ENCODE assay signal across 20 cellular contexts in genomic region chr3:26058774-26059455, GRCh38.
"Had no signal": no experiment of that assay in that cellular context is flagged by ENCODE, and none has a peak within 500 bp of the region (broad histone marks: within the 10 kb centered on the region; RNA-seq: fewer than 3 reads in every experiment).

No MANE protein-coding gene starts in this region.

- H3K9me3 ChIP-seq: ascending aorta, esophagus squamous epithelium, lower lobe of right lung, neutrophil, right lobe of liver, SK-N-SH, spleen, upper lobe of right lung had no signal

- H3K9ac ChIP-seq: parathyroid adenoma, SK-N-SH had no signal

- H3K4me3 ChIP-seq: ascending aorta, esophagus squamous epithelium, lower lobe of right lung, right lobe of liver, spleen, upper lobe of right lung had no signal

- H3K4me3 Mint-ChIP-seq: activated CD8-positive, alpha-beta memory T cell treated with anti-CD3 and anti-CD28 coated beads, Interleukin-2, amount 10 ng/mL, durations not matched to agents 7 days and 5 days; activated naive CD4-positive, alpha-beta T cell treated with anti-CD3 and anti-CD28 coated beads, Interleukin-2, amount 10 ng/mL, durations not matched to agents 7 days and 5 days; naive B cell; stimulated activated naive CD8-positive, alpha-beta T cell treated with anti-CD3 and anti-CD28 coated beads, Interleukin-15, amount 100 ng/mL, for 72 hours had no signal

- H3K4me1 Mint-ChIP-seq: activated CD8-positive, alpha-beta memory T cell treated with anti-CD3 and anti-CD28 coated beads, Interleukin-2, amount 10 ng/mL, durations not matched to agents 7 days and 5 days; activated naive CD4-positive, alpha-beta T cell treated with anti-CD3 and anti-CD28 coated beads, Interleukin-2, amount 10 ng/mL, durations not matched to agents 7 days and 5 days; naive B cell; stimulated activated naive CD8-positive, alpha-beta T cell treated with anti-CD3 and anti-CD28 coated beads, Interleukin-15, amount 100 ng/mL, for 72 hours had no signal

- FAIRE-seq: endometrium had no signal

- H3K36me3 Mint-ChIP-seq: activated CD8-positive, alpha-beta memory T cell treated with anti-CD3 and anti-CD28 coated beads, Interleukin-2, amount 10 ng/mL, durations not matched to agents 7 days and 5 days; activated naive CD4-positive, alpha-beta T cell treated with anti-CD3 and anti-CD28 coated beads, Interleukin-2, amount 10 ng/mL, durations not matched to agents 7 days and 5 days; naive B cell had no signal

- ATAC-seq: activated CD8-positive, alpha-beta memory T cell treated with anti-CD3 and anti-CD28 coated beads, Interleukin-2, amount 10 ng/mL, durations not matched to agents 7 days and 5 days; left cardiac atrium; lower lobe of right lung; right lobe of liver; stimulated activated naive CD8-positive, alpha-beta T cell treated with anti-CD3 and anti-CD28 coated beads, Interleukin-15, amount 100 ng/mL, for 72 hours; upper lobe of right lung had no signal

- H3K27me3 Mint-ChIP-seq: activated CD8-positive, alpha-beta memory T cell treated with anti-CD3 and anti-CD28 coated beads, Interleukin-2, amount 10 ng/mL, durations not matched to agents 7 days and 5 days; activated naive CD4-positive, alpha-beta T cell treated with anti-CD3 and anti-CD28 coated beads, Interleukin-2, amount 10 ng/mL, durations not matched to agents 7 days and 5 days; naive B cell; stimulated activated naive CD8-positive, alpha-beta T cell treated with anti-CD3 and anti-CD28 coated beads, Interleukin-15, amount 100 ng/mL, for 72 hours had no signal

- H3K4me1 ChIP-seq: esophagus squamous epithelium, lower lobe of right lung, parathyroid adenoma, right lobe of liver, spleen, upper lobe of right lung had no signal

- H3K27me3 ChIP-seq: ascending aorta, esophagus squamous epithelium, neutrophil, right lobe of liver, spleen, upper lobe of right lung had no signal

- H3K27ac ChIP-seq: ascending aorta, lower lobe of right lung, neutrophil, parathyroid adenoma, right lobe of liver, spleen, upper lobe of right lung, WERI-Rb-1 had no signal

- H3K27ac Mint-ChIP-seq: activated CD8-positive, alpha-beta memory T cell treated with anti-CD3 and anti-CD28 coated beads, Interleukin-2, amount 10 ng/mL, durations not matched to agents 7 days and 5 days; activated naive CD4-positive, alpha-beta T cell treated with anti-CD3 and anti-CD28 coated beads, Interleukin-2, amount 10 ng/mL, durations not matched to agents 7 days and 5 days; naive B cell; stimulated activated naive CD8-positive, alpha-beta T cell treated with anti-CD3 and anti-CD28 coated beads, Interleukin-15, amount 100 ng/mL, for 72 hours had no signal

- DNase-seq: activated CD4-positive, alpha-beta T cell treated with anti-CD3 and anti-CD28 coated beads, Interleukin-2, amount 50 U/mL, for 48 hours; activated CD8-positive, alpha-beta memory T cell treated with anti-CD3 and anti-CD28 coated beads, Interleukin-2, amount 10 ng/mL, durations not matched to agents 7 days and 5 days; activated naive CD4-positive, alpha-beta T cell treated with anti-CD3 and anti-CD28 coated beads, Interleukin-2, amount 10 ng/mL, durations not matched to agents 7 days and 5 days; activated T-cell treated with anti-CD3 and anti-CD28 coated beads, Interleukin-2, amount 50 U/mL, for 1 hour; dermis blood vessel endothelial cell; esophagus squamous epithelium; left cardiac atrium; lower lobe of right lung; naive B cell; right lobe of liver; SK-N-SH; spleen; stimulated activated naive CD8-positive, alpha-beta T cell treated with anti-CD3 and anti-CD28 coated beads, Interleukin-15, amount 100 ng/mL, for 72 hours; T-helper 1 cell; upper lobe of right lung; WERI-Rb-1 had no signal

- H3K36me3 ChIP-seq: ascending aorta, esophagus squamous epithelium, lower lobe of right lung, neutrophil, right lobe of liver, spleen, upper lobe of right lung, WERI-Rb-1 had no signal
